In the genomic region with DNA sequence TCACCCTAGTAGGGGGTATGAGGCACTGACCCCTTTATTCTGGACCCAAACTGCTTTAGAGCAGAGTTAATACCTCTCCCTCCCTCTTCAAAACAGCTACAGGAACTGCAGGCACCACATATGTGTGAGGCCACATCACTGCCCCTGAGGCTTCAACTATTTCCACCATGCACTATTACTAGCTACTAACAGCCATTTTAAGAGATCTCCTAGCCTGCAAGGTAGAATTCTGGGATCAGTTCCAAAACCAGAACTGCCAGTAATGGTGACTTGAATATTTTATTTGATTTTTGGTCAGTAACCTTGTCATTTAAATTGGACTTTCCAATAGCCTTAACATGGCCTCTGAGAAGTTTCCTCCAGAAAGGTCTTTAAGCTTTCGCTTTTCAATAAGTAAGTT, we compare ENCODE assay signal across 24 cellular contexts.
"Had no signal": no experiment of that assay in that cellular context is flagged by ENCODE, and none has a peak within 500 bp of the region (broad histone marks: within the 10 kb centered on the region; RNA-seq: fewer than 3 reads in every experiment).

No MANE protein-coding gene starts in this region.

- H3K4me3 ChIP-seq: body of pancreas, left lung, lung, pancreas, right lobe of liver, skin epidermis, thyroid gland, upper lobe of right lung had no signal

- H3K27ac ChIP-seq: body of pancreas, left lung, pancreas, right lobe of liver, skin epidermis, thyroid gland, upper lobe of right lung had no signal

- DNase-seq: activated CD4-positive, alpha-beta memory T cell treated with anti-CD3 and anti-CD28 coated beads, Interleukin-2, amount 10 ng/mL, durations not matched to agents 7 days and 5 days; activated CD4-positive, alpha-beta T cell treated with anti-CD3 and anti-CD28 coated beads, Interleukin-2, amount 10 ng/mL, durations not matched to agents 24 days and 14 days; activated effector memory CD4-positive, alpha-beta T cell treated with anti-CD3 and anti-CD28 coated beads, Interleukin-2, amount 50 U/mL, for 16 hours; activated naive CD4-positive, alpha-beta T cell treated with anti-CD3 and anti-CD28 coated beads, Interleukin-2, amount 50 U/mL, for 16 hours; activated naive CD8-positive, alpha-beta T cell treated with anti-CD3 and anti-CD28 coated beads, Interleukin-2, amount 50 U/mL, for 24 hours; anterior cingulate cortex; body of pancreas; effector CD8-positive, alpha-beta T cell; glutamatergic neuron; hippocampal formation; kidney glomerular epithelial cell; left lung; naive thymus-derived CD8-positive, alpha-beta T cell; pancreas; right lobe of liver; stimulated activated CD4-positive, alpha-beta T cell treated with anti-CD3 and anti-CD28 coated beads, Interleukin-1b, Interleukin-23, amount 100 ng/mL, for 48 hours; substantia nigra; T-helper 17 cell; thyroid gland; upper lobe of right lung had no signal

- H3K36me3 ChIP-seq: pancreas, right lobe of liver, thyroid gland had no signal

- ATAC-seq: activated naive CD8-positive, alpha-beta T cell treated with anti-CD3 and anti-CD28 coated beads, Interleukin-2, amount 50 U/mL, for 24 hours; body of pancreas; esophagus mucosa; left lung; naive thymus-derived CD8-positive, alpha-beta T cell; pancreas; right lobe of liver; T-helper 17 cell; upper lobe of right lung had no signal

- FAIRE-seq: frontal cortex, pancreas had no signal

- H3K9me3 ChIP-seq: body of pancreas, left lung, pancreas, right lobe of liver, thyroid gland, upper lobe of right lung had no signal

- H3K4me1 ChIP-seq: body of pancreas, left lung, pancreas, right lobe of liver, thyroid gland, upper lobe of right lung had no signal

- H3K27me3 ChIP-seq: body of pancreas, left lung, pancreas, right lobe of liver, thyroid gland, upper lobe of right lung had no signal
